Comparison of ENCODE assay signal across 19 cellular contexts in genomic region chr17:77564278-77564920, GRCh38.
"Had no signal": no experiment of that assay in that cellular context is flagged by ENCODE, and none has a peak within 500 bp of the region (broad histone marks: within the 10 kb centered on the region; RNA-seq: fewer than 3 reads in every experiment).

No MANE protein-coding gene starts in this region.

- FAIRE-seq: pancreas, TTC549 had no signal

- H3K27me3 ChIP-seq: gastrocnemius medialis, pancreas, tibial artery had no signal

- H3K4me1 ChIP-seq: gastrocnemius medialis, pancreas, tibial artery had no signal

- H3K4me2 ChIP-seq: smooth muscle cell had no signal

- H3K4me3 ChIP-seq: coronary artery, gastrocnemius medialis, pancreas, smooth muscle cell, tibial artery had no signal

- H3K36me3 ChIP-seq: gastrocnemius medialis, pancreas, tibial artery had no signal

- H3K9me3 ChIP-seq: gastrocnemius medialis, pancreas, tibial artery had no signal

- DNase-seq: activated CD4-positive, alpha-beta memory T cell treated with anti-CD3 and anti-CD28 coated beads for 36 hours; activated CD4-positive, alpha-beta T cell treated with anti-CD3 and anti-CD28 coated beads for 4 hours; activated naive CD4-positive, alpha-beta T cell treated with anti-CD3 and anti-CD28 coated beads for 36 hours; activated T-cell treated with anti-CD3 and anti-CD28 coated beads, Interleukin-2, amount 50 U/mL, for 1 hour; gastrocnemius medialis; head of caudate nucleus; immature natural killer cell; mesendoderm; stimulated activated CD4-positive, alpha-beta T cell treated with anti-CD3 and anti-CD28 coated beads, Interleukin-4, amount 100 ng/mL, for 4 hours; stimulated activated naive B cell treated with anti-CD40 and anti-IgM and Interleukin-4, amounts not matched to agents 10 μg/mL and 1 μg/mL and 100 μg/mL, for 72 hours had no signal

- ATAC-seq: activated T-helper 17 cell treated with anti-CD3 and anti-CD28 coated beads, Interleukin-2, amount 50 U/mL, for 72 hours; esophagus mucosa; gastrocnemius medialis; naive thymus-derived CD8-positive, alpha-beta T cell; pancreas; sciatic nerve; stimulated activated naive B cell treated with anti-CD40 and anti-IgM and Interleukin-4, amounts not matched to agents 10 μg/mL and 1 μg/mL and 100 μg/mL, for 72 hours had no signal

- H3K27ac ChIP-seq: coronary artery, gastrocnemius medialis, pancreas, tibial artery had no signal
